ENCODE assay signal across 9 cellular contexts in genomic region chr22:41256254-41256897, GRCh38. TPM values are rescaled to one million over a fixed set of nuclear protein-coding genes. Genes with fewer than 3 reads are reported as not detected.
DNase-seq lines count a peak whose midpoint lies in the region; ATAC-seq, FAIRE-seq and TF ChIP-seq lines count a peak whose summit lies in the region.
"Had no signal": no experiment of that assay in that cellular context is flagged by ENCODE, and none has a peak within 500 bp of the region (broad histone marks: within the 10 kb centered on the region; RNA-seq: fewer than 3 reads in every experiment).

No MANE protein-coding gene starts in this region.

- POLR2A ChIA-PET in BJ (lab: Charles Lee): no interaction called here

- H2AFZ ChIP-seq in mesenchymal stem cell (ENCODE audit: low read depth, low read length): no peak overlapping the region

- H3K23ac ChIP-seq in mesenchymal stem cell (ENCODE audit: low read length in 2 of 2): peak overlapping the region in 1 of 2 experiments; percentile 14

- peak overlapping the region; percentile 30 for H3K9ac ChIP-seq in mesenchymal stem cell (ENCODE audit: low read length)

- H3K4me3 ChIP-seq in BJ (ENCODE audit: low read depth, low read length) (no peak overlapping the region), bronchial epithelial cell (ENCODE audit: low read depth, low read length) (no peak overlapping the region), mesenchymal stem cell (ENCODE audit: insufficient read depth in 1 of 2, low read depth in 1 of 2, low read length in 2 of 2) (no peak overlapping the region), small intestine (ENCODE audit: low read depth in 1 of 2, low read length in 2 of 2) (no peak overlapping the region)
- H3K4me3 ChIP-seq: thyroid gland had no signal

- FAIRE-seq in bronchial epithelial cell (lab: Jason Lieb, UNC): peak; percentile 79
- FAIRE-seq in small intestine (lab: Jason Lieb, UNC): no peak

- peak; percentile 28 for DNase-seq in BJ (ENCODE audit: low read depth)
- DNase-seq in LHCN-M2 (ENCODE audit: low read depth): peak; percentile 75
- peak; percentile 91 for DNase-seq in bronchial epithelial cell (ENCODE audit: low read depth)
- peak; percentile 89 for DNase-seq in mesenchymal stem cell
- DNase-seq in small intestine: no peak
- no peak for DNase-seq in NCI-H146 treated with DMSO at 0.1 percent for 48 hours (lab: John Stamatoyannopoulos, UW; ENCODE audit: unreplicated experiment)

- H4K91ac ChIP-seq in mesenchymal stem cell (ENCODE audit: low read length): peak overlapping the region; percentile 61

- no peak overlapping the region for H2BK5ac ChIP-seq in mesenchymal stem cell (ENCODE audit: low read depth, low read length, poor library complexity, severe bottlenecking)

- peak overlapping the region; percentile 22 for H2BK120ac ChIP-seq in mesenchymal stem cell (ENCODE audit: low read depth, low read length)

- peak overlapping the region in 1 of 2 experiments; percentile 41 for H3K14ac ChIP-seq in mesenchymal stem cell (ENCODE audit: low read length in 2 of 2)

- peak overlapping the region; percentile 52 for H4K8ac ChIP-seq in mesenchymal stem cell (ENCODE audit: low read length)

- peak overlapping the region in 1 of 2 experiments; percentile 31 for H3K18ac ChIP-seq in mesenchymal stem cell (ENCODE audit: low read depth in 1 of 2, low read length in 2 of 2)

- H3K79me1 ChIP-seq in mesenchymal stem cell (replicated peaks; ENCODE audit: low read length, poor library complexity, severe bottlenecking): peaks cover 34% of the 10 kb centered on the region

- H3K27me3 ChIP-seq in BJ (ENCODE audit: control insufficient read depth, insufficient read depth, low read length) (no peaks in the 10 kb centered on the region), bronchial epithelial cell (ENCODE audit: control insufficient read depth, insufficient read depth, low read length) (no peaks in the 10 kb centered on the region), mesenchymal stem cell (ENCODE audit: control insufficient read depth in 1 of 2, insufficient read depth in 1 of 2, low read length in 2 of 2) (no peaks in the 10 kb centered on the region), small intestine (ENCODE audit: control insufficient read depth in 2 of 2, insufficient read depth in 2 of 2, low read length in 2 of 2) (no peaks in the 10 kb centered on the region)
- H3K27me3 ChIP-seq: thyroid gland had no signal

- H3K36me3 ChIP-seq in BJ (ENCODE audit: control insufficient read depth, insufficient read depth, low read length): peaks cover 50% of the 10 kb centered on the region
- H3K36me3 ChIP-seq in bronchial epithelial cell (ENCODE audit: control insufficient read depth, insufficient read depth, low read length): peaks cover 47% of the 10 kb centered on the region
- H3K36me3 ChIP-seq in mesenchymal stem cell (ENCODE audit: control insufficient read depth in 1 of 2, insufficient read depth in 2 of 2, low read depth in 1 of 2, low read length in 2 of 2): peaks cover 77 to 89% of the 10 kb centered on the region in 2 experiments
- H3K36me3 ChIP-seq in small intestine (ENCODE audit: control insufficient read depth in 2 of 2, insufficient read depth in 2 of 2, low read length in 2 of 2): peaks cover 8 to 17% of the 10 kb centered on the region in 2 donors

- H3K4me2 ChIP-seq in mesenchymal stem cell (ENCODE audit: low read length, poor library complexity, severe bottlenecking): peak overlapping the region; percentile 3

- peak overlapping the region; percentile 30 for H2BK15ac ChIP-seq in mesenchymal stem cell (ENCODE audit: low read depth, poor library complexity, severe bottlenecking)

- H3K4ac ChIP-seq in mesenchymal stem cell (ENCODE audit: low read depth in 1 of 2, low read length in 2 of 2): peak overlapping the region; percentile 47 to 82

- H3K27ac ChIP-seq in mesenchymal stem cell (ENCODE audit: low read length, poor library complexity, severe bottlenecking) (peak overlapping the region; percentile 38), small intestine (ENCODE audit: low read depth in 1 of 2, low read length in 1 of 2) (no peak overlapping the region)
- H3K27ac ChIP-seq: thyroid gland had no signal

- no peaks in the 10 kb centered on the region for H3K9me3 ChIP-seq in mesenchymal stem cell (ENCODE audit: control insufficient read depth, low read length)
- H3K9me3 ChIP-seq in small intestine (ENCODE audit: control insufficient read depth, low read depth): no peaks in the 10 kb centered on the region
- H3K9me3 ChIP-seq: thyroid gland had no signal

- WGBS in mesenchymal stem cell: 72% methylated on average over 13 of the region's 14 CpGs
- 86 to 91% (median 88%) methylated on average over 14 of the region's 14 CpGs for WGBS in small intestine, 3 donors

- TF ChIP-seq CTCF in BJ (IDR thresholded peaks at IDR 0.05; ENCODE audit: insufficient read depth, low read depth, low read length): peak; percentile 25; the same call in 1 of the 2 replicates
- peak; percentile 51 for TF ChIP-seq CTCF in bronchial epithelial cell (IDR thresholded peaks at IDR 0.05; ENCODE audit: insufficient read depth, low read length, severe bottlenecking)

- H3K4me1 ChIP-seq in mesenchymal stem cell (ENCODE audit: control insufficient read depth, insufficient read depth, low read depth, low read length) (peaks cover 22% of the 10 kb centered on the region), small intestine (ENCODE audit: control insufficient read depth in 2 of 2, insufficient read depth in 1 of 2, low read depth in 1 of 2, low read length in 1 of 2) (no peaks in the 10 kb centered on the region)
- H3K4me1 ChIP-seq: thyroid gland had no signal

- CTCF ChIA-PET in BJ (lab: Yijun Ruan, JAX): no interaction called here

- H2AK5ac ChIP-seq in mesenchymal stem cell (ENCODE audit: low read length, severe bottlenecking): peak overlapping the region; percentile 54

- no peak for ATAC-seq in GM19397 (IDR thresholded peaks at IDR 0.05; ENCODE audit: unreplicated experiment)
- no peak for ATAC-seq in GM21515 (IDR thresholded peaks at IDR 0.05; ENCODE audit: unreplicated experiment)

- peak overlapping the region in 1 of 2 experiments; percentile 28 for H2BK12ac ChIP-seq in mesenchymal stem cell (ENCODE audit: low read length in 2 of 2)

RNA-seq across cellular contexts. Expression of gene CHADL, which starts 15.6 kb away (rescaled TPM):
- polyA plus RNA-seq in BJ (2011; rRNA removed) (0.51 and 0.70 TPM in 2 replicates), small intestine (1 to 10 TPM in 1 of 3 donors, under 1 TPM in 1, not detected in 1; 0.54 to 2.3 TPM)
- polyA minus RNA-seq in BJ (2011; rRNA and poly(A)+ RNA removed): 0.09 TPM in 1 of 2 replicates, not detected in the other
- total RNA-seq in LHCN-M2 (2014; rRNA removed) (0.19 and 2.4 TPM in 2 replicates), bronchial epithelial cell (1.6 and 2.4 TPM in 2 replicates)
- polyA plus RNA-seq in LHCN-M2 (2012): 0.51 TPM
- polyA plus RNA-seq in mesenchymal stem cell (2013, experiment 1 of 2): 0.22 TPM
- polyA plus RNA-seq in mesenchymal stem cell (2013, experiment 2 of 2): 0.22 TPM

RNA-seq across cellular contexts. Expression of gene RANGAP1, which starts 29.6 kb away (rescaled TPM):
- 88.5 and 145 TPM in 2 replicates for polyA plus RNA-seq in BJ (2011; rRNA removed)
- polyA minus RNA-seq in BJ (2011; rRNA and poly(A)+ RNA removed): 77.3 and 124 TPM in 2 replicates
- 110 and 135 TPM in 2 replicates for total RNA-seq in LHCN-M2 (2014; rRNA removed)
- 104 TPM for polyA plus RNA-seq in LHCN-M2 (2012)
- total RNA-seq in bronchial epithelial cell: 63.2 and 65.0 TPM in 2 replicates
- polyA plus RNA-seq in mesenchymal stem cell (2013, experiment 1 of 2): 28.1 TPM
- polyA plus RNA-seq in mesenchymal stem cell (2013, experiment 2 of 2): 27.9 TPM
- polyA plus RNA-seq in small intestine: 10 to 100 TPM; 27.5 to 62.3 (median 31.9) TPM

RNA-seq across cellular contexts. Expression of gene ZC3H7B, which starts 44.9 kb away (rescaled TPM):
- polyA plus RNA-seq in BJ (2011; rRNA removed) (39.9 and 59.4 TPM in 2 replicates), small intestine (10 to 100 TPM; 14.6 to 44.9 (median 21.9) TPM)
- 36.0 and 43.6 TPM in 2 replicates for polyA minus RNA-seq in BJ (2011; rRNA and poly(A)+ RNA removed)
- total RNA-seq in LHCN-M2 (2014; rRNA removed) (51.5 and 52.2 TPM in 2 replicates), bronchial epithelial cell (14.5 and 21.9 TPM in 2 replicates)
- 66.2 TPM for polyA plus RNA-seq in LHCN-M2 (2012)
- 47.1 TPM for polyA plus RNA-seq in mesenchymal stem cell (2013, experiment 1 of 2)
- polyA plus RNA-seq in mesenchymal stem cell (2013, experiment 2 of 2): 47.2 TPM

RNA-seq across cellular contexts. Expression of gene L3MBTL2, which starts 51.3 kb away (rescaled TPM):
- polyA plus RNA-seq in BJ (2011; rRNA removed) (17.8 and 26.5 TPM in 2 replicates), small intestine (10 to 100 TPM; 10.1 to 15.8 (median 11.1) TPM)
- 17.1 and 24.8 TPM in 2 replicates for polyA minus RNA-seq in BJ (2011; rRNA and poly(A)+ RNA removed)
- total RNA-seq in LHCN-M2 (2014; rRNA removed) (28.2 and 28.5 TPM in 2 replicates), bronchial epithelial cell (8.2 and 10.8 TPM in 2 replicates)
- 16.0 TPM for polyA plus RNA-seq in LHCN-M2 (2012)
- polyA plus RNA-seq in mesenchymal stem cell (2013, experiment 1 of 2): 9.9 TPM
- 9.7 TPM for polyA plus RNA-seq in mesenchymal stem cell (2013, experiment 2 of 2)

Comparison
In these comparisons a context has a peak if more than half of its experiments do, and no peak if none do; other contexts are left out.
1. DNase-seq: peak in BJ (single experiment), LHCN-M2 (single experiment), bronchial epithelial cell (single experiment) and mesenchymal stem cell (single experiment); none in small intestine (single experiment) and NCI-H146 treated with DMSO at 0.1 percent for 48 hours (single experiment).